26 cellular contexts compared by ENCODE assay signal in genomic region chr17:66707051-66707450, GRCh38.
DNase-seq lines count a peak whose midpoint lies in the region; ATAC-seq and TF ChIP-seq lines count a peak whose summit lies in the region.
"Had no signal": no experiment of that assay in that cellular context is flagged by ENCODE, and none has a peak within 500 bp of the region (broad histone marks: within the 10 kb centered on the region; RNA-seq: fewer than 3 reads in every experiment).

No MANE protein-coding gene starts in this region.

- H3K27me3 ChIP-seq in uterus = no peaks in the 10 kb centered on the region
- H3K27me3 ChIP-seq: adrenal gland, BLaER1, breast epithelium, colonic mucosa had no signal

- no peak for DNase-seq in activated naive CD4-positive, alpha-beta T cell treated with Interleukin-2 at 50 U/mL for 16 hours
- no peak for DNase-seq in T-helper 17 cell
- no peak for DNase-seq in uterus
- DNase-seq in cerebellar nuclear complex (lab: John Stamatoyannopoulos, UW) = no peak
- DNase-seq: ACHN, Caco-2, colonic mucosa, DMS79 treated with DMSO at 0.1 percent for 48 hours, KBM-7, kidney, lower lobe of right lung, MM.1S, NCI-H1417 treated with DMSO at 0.1 percent for 48 hours, NCI-H446, nucleus accumbens, PC-3, SHP77 treated with DMSO at 0.1 percent for 48 hours, substantia nigra had no signal

- TF ChIP-seq CTCF in uterus (IDR thresholded peaks at IDR 0.05) = no peak

- H3K9me3 Mint-ChIP-seq in activated naive CD4-positive, alpha-beta T cell treated with anti-CD3 and anti-CD28 coated beads, Interleukin-2, amount 50 U/mL, for 24 hours = no peaks in the 10 kb centered on the region
- H3K9me3 Mint-ChIP-seq: activated T-helper 17 cell treated with anti-CD3 and anti-CD28 coated beads, Interleukin-2, amount 50 U/mL, for 72 hours had no signal

- H3K4me1 Mint-ChIP-seq in activated naive CD4-positive, alpha-beta T cell treated with anti-CD3 and anti-CD28 coated beads, Interleukin-2, amount 50 U/mL, for 24 hours = peaks cover 38% of the 10 kb centered on the region
- peaks cover 12% of the 10 kb centered on the region for H3K4me1 Mint-ChIP-seq in T-helper 17 cell

- no peak overlapping the region for H3K4me3 Mint-ChIP-seq in activated naive CD4-positive, alpha-beta T cell treated with anti-CD3 and anti-CD28 coated beads, Interleukin-2, amount 50 U/mL, for 24 hours
- H3K4me3 Mint-ChIP-seq in T-helper 17 cell = no peak overlapping the region
- H3K4me3 Mint-ChIP-seq: activated T-helper 17 cell treated with anti-CD3 and anti-CD28 coated beads, Interleukin-2, amount 50 U/mL, for 72 hours had no signal

- intact Hi-C loops in uterus (cut with DNase I; ENCODE audit: low total_unique reads) = no loop called here

- no peaks in the 10 kb centered on the region for H3K36me3 ChIP-seq in uterus
- H3K36me3 ChIP-seq: adrenal gland, BLaER1, breast epithelium, colonic mucosa, lower lobe of right lung had no signal

- peaks cover 7% of the 10 kb centered on the region for H3K36me3 Mint-ChIP-seq in activated naive CD4-positive, alpha-beta T cell treated with anti-CD3 and anti-CD28 coated beads, Interleukin-2, amount 50 U/mL, for 24 hours
- no peaks in the 10 kb centered on the region for H3K36me3 Mint-ChIP-seq in T-helper 17 cell (ENCODE audit: low read depth)

- H3K4me3 ChIP-seq in uterus = no peak overlapping the region
- H3K4me3 ChIP-seq: adrenal gland, BLaER1, breast epithelium, colonic mucosa, lower lobe of right lung had no signal

- H3K27ac ChIP-seq in uterus = no peak overlapping the region
- H3K27ac ChIP-seq: adrenal gland, BLaER1, breast epithelium, colonic mucosa, lower lobe of right lung had no signal

- H3K27me3 Mint-ChIP-seq in activated naive CD4-positive, alpha-beta T cell treated with anti-CD3 and anti-CD28 coated beads, Interleukin-2, amount 50 U/mL, for 24 hours = no peaks in the 10 kb centered on the region
- no peaks in the 10 kb centered on the region for H3K27me3 Mint-ChIP-seq in T-helper 17 cell
- H3K27me3 Mint-ChIP-seq: activated T-helper 17 cell treated with anti-CD3 and anti-CD28 coated beads, Interleukin-2, amount 50 U/mL, for 72 hours had no signal

- H3K9me3 ChIP-seq in T-helper 17 cell (ENCODE audit: control insufficient read depth, low read length, poor library complexity, severe bottlenecking) (no peaks in the 10 kb centered on the region), uterus (no peaks in the 10 kb centered on the region)
- H3K9me3 ChIP-seq: adrenal gland, BLaER1, breast epithelium, Caco-2, colonic mucosa, lower lobe of right lung had no signal

- H3K27ac Mint-ChIP-seq in activated naive CD4-positive, alpha-beta T cell treated with anti-CD3 and anti-CD28 coated beads, Interleukin-2, amount 50 U/mL, for 24 hours = peak overlapping the region; percentile 81
- peak overlapping the region; percentile 72 for H3K27ac Mint-ChIP-seq in T-helper 17 cell
- H3K27ac Mint-ChIP-seq: activated T-helper 17 cell treated with anti-CD3 and anti-CD28 coated beads, Interleukin-2, amount 50 U/mL, for 72 hours had no signal

- no peak for TF ChIP-seq POLR2A in uterus (IDR thresholded peaks at IDR 0.05)

- no peaks in the 10 kb centered on the region for H3K4me1 ChIP-seq in uterus
- H3K4me1 ChIP-seq: breast epithelium, colonic mucosa, lower lobe of right lung had no signal

- ATAC-seq in T-helper 17 cell (no peak), esophagus mucosa (peak; percentile 24), HG02840 (IDR thresholded peaks at IDR 0.05; ENCODE audit: low FRiP score, unreplicated experiment) (no peak)
- ATAC-seq: activated CD4-positive, CD25-positive, alpha-beta regulatory T cell treated with anti-CD3 and anti-CD28 coated beads, Interleukin-2, amount 50 U/mL, for 24 hours; activated T-helper 17 cell treated with anti-CD3 and anti-CD28 coated beads, Interleukin-2, amount 50 U/mL, for 72 hours; lower lobe of right lung; PC-3 had no signal
